11 cellular contexts compared by ENCODE assay signal in genomic region chr7:5681979-5682546, GRCh38.
DNase-seq lines count a peak whose midpoint lies in the region; ATAC-seq, FAIRE-seq and TF ChIP-seq lines count a peak whose summit lies in the region.
"Had no signal": no experiment of that assay in that cellular context is flagged by ENCODE, and none has a peak within 500 bp of the region (broad histone marks: within the 10 kb centered on the region; RNA-seq: fewer than 3 reads in every experiment).

No MANE protein-coding gene starts in this region.

- H3K9me3 ChIP-seq in SJSA1 (replicated peaks) (no peaks in the 10 kb centered on the region), esophagus squamous epithelium (no peaks in the 10 kb centered on the region)

- FAIRE-seq in RCC 7860 (lab: Jason Lieb, UNC) = no peak

- no peak overlapping the region for H3K27ac Mint-ChIP-seq in natural killer cell
- peak overlapping the region in 1 of 2 donors; percentile 33 for H3K27ac Mint-ChIP-seq in natural killer cell treated with Interleukin-12 subunit alpha and Interleukin-12 subunit beta and Interleukin-15 and Interleukin-18, amount 100 ng/mL, for 72 hours

- H3K27ac ChIP-seq in SJSA1 = peak overlapping the region; percentile 24
- peak overlapping the region; percentile 20 to 78 (median 56) for H3K27ac ChIP-seq in esophagus squamous epithelium

- WGBS in esophagus squamous epithelium, 2 donors = 78 to 89% methylated on average over 9 to 10 of the region's 10 CpGs

- no peaks in the 10 kb centered on the region for H3K9me3 Mint-ChIP-seq in natural killer cell
- no peaks in the 10 kb centered on the region for H3K9me3 Mint-ChIP-seq in natural killer cell treated with Interleukin-12 subunit alpha and Interleukin-12 subunit beta and Interleukin-15 and Interleukin-18, amount 100 ng/mL, for 72 hours
- H3K9me3 Mint-ChIP-seq: central memory CD8-positive, alpha-beta T cell; mesothelial cell of epicardium had no signal

- peaks cover 25 to 37% of the 10 kb centered on the region in 2 donors for H3K4me1 Mint-ChIP-seq in natural killer cell
- H3K4me1 Mint-ChIP-seq in natural killer cell treated with Interleukin-12 subunit alpha and Interleukin-12 subunit beta and Interleukin-15 and Interleukin-18, amount 100 ng/mL, for 72 hours (ENCODE audit: low read depth in 2 of 2) = peaks cover 26 to 30% of the 10 kb centered on the region in 2 donors

- TF ChIP-seq CTCF in natural killer cell (IDR thresholded peaks at IDR 0.05) (no peak), esophagus squamous epithelium (IDR thresholded peaks at IDR 0.05) (no peak)

- peaks cover 65% of the 10 kb centered on the region for H3K36me3 ChIP-seq in SJSA1
- peaks cover 0 to 33% (median 0%) of the 10 kb centered on the region in 3 donors for H3K36me3 ChIP-seq in esophagus squamous epithelium

- H3K36me3 Mint-ChIP-seq in natural killer cell = no peaks in the 10 kb centered on the region
- H3K36me3 Mint-ChIP-seq in natural killer cell treated with Interleukin-12 subunit alpha and Interleukin-12 subunit beta and Interleukin-15 and Interleukin-18, amount 100 ng/mL, for 72 hours = no peaks in the 10 kb centered on the region

- intact Hi-C loops in natural killer cell (cut with micrococcal nuclease) (no loop called here), esophagus squamous epithelium (cut with DNase I) (no loop called here)

- no peak overlapping the region for H3K4me3 Mint-ChIP-seq in natural killer cell
- no peak overlapping the region for H3K4me3 Mint-ChIP-seq in natural killer cell treated with Interleukin-12 subunit alpha and Interleukin-12 subunit beta and Interleukin-15 and Interleukin-18, amount 100 ng/mL, for 72 hours
- H3K4me3 Mint-ChIP-seq: central memory CD8-positive, alpha-beta T cell; mesothelial cell of epicardium had no signal

- H3K4me3 ChIP-seq in SJSA1 (no peak overlapping the region), esophagus squamous epithelium (peak overlapping the region in 1 of 4 donors; percentile 10)

- no peak for DNase-seq in natural killer cell
- no peak for DNase-seq in natural killer cell treated with Interleukin-12 subunit alpha and Interleukin-12 subunit beta and Interleukin-15 and Interleukin-18, amount 100 ng/mL, for 72 hours (ENCODE audit: low spot score)
- no peak for DNase-seq in SJSA1 (ENCODE audit: low read depth in 1 of 2, low spot score in 2 of 2)
- no peak for DNase-seq in esophagus squamous epithelium (lab: John Stamatoyannopoulos, UW)
- DNase-seq in dedifferentiated amniotic fluid mesenchymal stem cell (ENCODE audit: extremely low spot score) = no peak
- no peak for DNase-seq in RCC 7860 (ENCODE audit: low spot score)
- no peak for DNase-seq in NCI-H82 treated with DMSO at 0.1 percent for 48 hours (lab: John Stamatoyannopoulos, UW; ENCODE audit: unreplicated experiment)
- no peak for DNase-seq in stimulated activated CD4-positive, alpha-beta T cell treated with anti-CD3 and anti-CD28 coated beads, Interleukin-4, amount 100 ng/mL, for 24 hours
- DNase-seq: NCI-H2171 treated with DMSO at 0.1 percent for 48 hours had no signal

- no peaks in the 10 kb centered on the region for H3K27me3 Mint-ChIP-seq in natural killer cell (ENCODE audit: low read depth in 2 of 2)
- no peaks in the 10 kb centered on the region for H3K27me3 Mint-ChIP-seq in natural killer cell treated with Interleukin-12 subunit alpha and Interleukin-12 subunit beta and Interleukin-15 and Interleukin-18, amount 100 ng/mL, for 72 hours
- H3K27me3 Mint-ChIP-seq: central memory CD8-positive, alpha-beta T cell had no signal

- peaks cover 57% of the 10 kb centered on the region for H3K4me1 ChIP-seq in SJSA1 (replicated peaks)
- peaks cover 0 to 93% (median 23%) of the 10 kb centered on the region in 3 donors for H3K4me1 ChIP-seq in esophagus squamous epithelium

- no peak for TF ChIP-seq POLR2A in esophagus squamous epithelium (IDR thresholded peaks at IDR 0.05)

- ATAC-seq in natural killer cell = peak in 2 of 3 donors; percentile 22 to 42
- no peak for ATAC-seq in natural killer cell treated with Interleukin-12 subunit alpha and Interleukin-12 subunit beta and Interleukin-15 and Interleukin-18, amount 100 ng/mL, for 72 hours

- H3K27me3 ChIP-seq in SJSA1 (replicated peaks) = no peaks in the 10 kb centered on the region
- no peaks in the 10 kb centered on the region for H3K27me3 ChIP-seq in esophagus squamous epithelium

Comparison
In these comparisons a context has a peak if more than half of its experiments do, and no peak if none do; other contexts are left out.
1. ATAC-seq: peak in natural killer cell (2 of 3); none in natural killer cell treated with Interleukin-12 subunit alpha and Interleukin-12 subunit beta and Interleukin-15 and Interleukin-18, amount 100 ng/mL, for 72 hours (0 of 2).